ENCODE assay signal across 8 cellular contexts in the genomic region with DNA sequence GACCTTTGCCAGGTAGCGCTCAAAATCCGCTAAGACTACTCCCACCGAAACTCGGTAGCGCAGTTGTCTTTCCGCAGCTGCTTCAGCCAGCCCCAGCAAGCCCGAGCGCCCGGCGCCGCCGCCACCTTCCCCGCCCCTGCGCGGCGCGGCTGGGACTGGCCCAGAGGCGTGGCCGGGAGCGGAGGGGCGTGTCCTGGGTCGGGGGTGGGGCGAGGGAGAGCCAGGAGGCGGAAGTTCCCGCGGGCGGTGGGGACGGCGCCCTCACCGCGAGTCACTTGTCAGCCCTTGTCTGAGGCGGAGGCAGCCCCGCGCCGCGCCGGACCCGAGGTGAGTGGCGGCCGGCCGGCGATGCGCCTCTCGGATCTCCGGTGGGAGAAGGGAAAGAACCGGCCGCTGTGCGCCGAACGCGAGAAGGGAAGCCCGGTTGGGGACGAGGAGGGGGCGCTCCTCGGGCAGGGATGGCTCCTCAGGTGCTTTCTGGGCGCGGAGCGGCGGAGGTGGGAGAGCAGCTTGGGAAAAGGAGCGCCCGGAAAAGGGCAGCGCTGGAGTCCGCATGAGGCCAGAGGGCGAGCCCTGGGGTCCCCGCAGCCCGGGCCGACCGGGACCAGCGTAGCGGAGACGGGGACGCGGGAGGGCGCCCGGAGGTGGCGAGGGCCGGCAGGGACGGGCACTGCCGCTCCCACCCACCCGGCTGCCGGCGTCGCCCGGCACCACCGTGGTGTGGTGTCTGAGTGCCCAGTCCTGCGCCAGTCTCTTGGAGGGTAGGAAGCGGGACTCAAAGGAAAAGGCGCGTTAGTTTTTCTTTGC. TPM values are rescaled to one million over a fixed set of nuclear protein-coding genes. Genes with fewer than 3 reads are reported as not detected.
A peak's percentile ranks its signal among the peaks of the same experiment; 100 is the strongest.
DNase-seq lines count a peak whose midpoint lies in the region; ATAC-seq, FAIRE-seq and TF ChIP-seq lines count a peak whose summit lies in the region.

A gene with protein sequence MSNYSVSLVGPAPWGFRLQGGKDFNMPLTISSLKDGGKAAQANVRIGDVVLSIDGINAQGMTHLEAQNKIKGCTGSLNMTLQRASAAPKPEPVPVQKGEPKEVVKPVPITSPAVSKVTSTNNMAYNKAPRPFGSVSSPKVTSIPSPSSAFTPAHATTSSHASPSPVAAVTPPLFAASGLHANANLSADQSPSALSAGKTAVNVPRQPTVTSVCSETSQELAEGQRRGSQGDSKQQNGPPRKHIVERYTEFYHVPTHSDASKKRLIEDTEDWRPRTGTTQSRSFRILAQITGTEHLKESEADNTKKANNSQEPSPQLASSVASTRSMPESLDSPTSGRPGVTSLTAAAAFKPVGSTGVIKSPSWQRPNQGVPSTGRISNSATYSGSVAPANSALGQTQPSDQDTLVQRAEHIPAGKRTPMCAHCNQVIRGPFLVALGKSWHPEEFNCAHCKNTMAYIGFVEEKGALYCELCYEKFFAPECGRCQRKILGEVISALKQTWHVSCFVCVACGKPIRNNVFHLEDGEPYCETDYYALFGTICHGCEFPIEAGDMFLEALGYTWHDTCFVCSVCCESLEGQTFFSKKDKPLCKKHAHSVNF (plus strand): TSS at position 274 of the 807 bp plus-strand sequence. CDS start 3,347 bp downstream, outside the sequence.

- H3K4ac ChIP-seq in H1 (replicated peaks; ENCODE audit: insufficient read length, low read depth, low read length), result no peak within 1 kb of the TSS

- H3K4me2 ChIP-seq in H1 (ENCODE audit: insufficient read depth in 1 of 2, low read depth in 2 of 2, low read length in 2 of 2), result peak within 1 kb of the TSS; percentile 75 to 90

- 0 out of 2 replicates have a peak within 1 kb of the TSS, but pooled peaks have one; percentile 50 for H2BK5ac ChIP-seq in H1 (ENCODE audit: low read depth, low read length)

- peaks cover 0 to 36% of the 10 kb centered on the region in 2 experiments; a peak in 2 of 4 replicates for H3K79me2 ChIP-seq in H1 (ENCODE audit: control insufficient read depth in 1 of 2, insufficient read depth in 2 of 2, low read length in 2 of 2)

- H3K56ac ChIP-seq in H1 (replicated peaks; ENCODE audit: insufficient read length, low read depth, low read length), result no peak within 1 kb of the TSS

- POLR2A ChIA-PET in H1 (lab: Charles Lee; ENCODE audit: partially characterized antibody), result interaction anchor here (0.7 to 3.6 kb wide), 13 partner anchors 8 to 131 kb away, joined by 3 to 11 read pairs (median 4); no protein-coding TSS in a partner anchor

- peak within 1 kb of the TSS; percentile 85 for H2AFZ ChIP-seq in H1 (ENCODE audit: low read length)

- no peak within 1 kb of the TSS for H3K23ac ChIP-seq in H1 (ENCODE audit: insufficient read length)

- peak within 1 kb of the TSS; percentile 51 for H3K27ac ChIP-seq in H1 (ENCODE audit: low read depth, low read length)

- no peak within 1 kb of the TSS for H2AK5ac ChIP-seq in H1 (ENCODE audit: low read depth, low read length)

- H3K27me3 ChIP-seq in H1 (replicated peaks in 1 of 4; ENCODE audit: control insufficient read depth in 3 of 4, extremely low read depth in 1 of 4, insufficient read depth in 3 of 4, low read length in 3 of 4), result peaks cover 0 to 3% (median 0%) of the 10 kb centered on the region in 4 experiments; a peak in 1 of 7 replicates

- CTCF ChIA-PET in H1 (lab: Charles Lee; ENCODE audit: partially characterized antibody), result interaction anchor here (0.7 to 2.6 kb wide), 5 partner anchors 9 to 127 kb away, joined by 3 to 6 read pairs (median 3); no protein-coding TSS in a partner anchor

- H2BK15ac ChIP-seq in H1 (ENCODE audit: low read length), result no peak within 1 kb of the TSS

- H4K5ac ChIP-seq in H1 (ENCODE audit: insufficient read length, low read depth, low read length), result peak within 1 kb of the TSS; percentile 58

- ATAC-seq in GM19455 (IDR thresholded peaks at IDR 0.05; ENCODE audit: unreplicated experiment), result peak; percentile 92

- H3K23me2 ChIP-seq in H1 (ENCODE audit: low read depth, low read length), result peaks cover 8% of the 10 kb centered on the region

- H4K8ac ChIP-seq in H1 (ENCODE audit: extremely low read depth, insufficient read depth, low read length), result peak within 1 kb of the TSS; percentile 91

- H3K4me3 ChIP-seq in H1 (ENCODE audit: extremely low read depth in 1 of 4, insufficient read depth in 2 of 4, low read depth in 3 of 4, low read length in 4 of 4), result peak within 1 kb of the TSS; percentile 56 to 91 (median 77)

- TF ChIP-seq POLR2A in H1 (IDR thresholded peaks at IDR 0.05; ENCODE audit: control extremely low read depth in 1 of 2, low read depth in 2 of 2, low read length in 2 of 2), result peak; percentile 85; a peak in 2 of 3 replicates

- no peak within 1 kb of the TSS for H2BK120ac ChIP-seq in H1 (replicated peaks; ENCODE audit: low read depth, low read length)

- H3K36me3 ChIP-seq in H1 (ENCODE audit: control insufficient read depth in 2 of 4, insufficient read depth in 4 of 4, low read length in 3 of 4), result peaks cover 0 to 7% (median 0%) of the 10 kb centered on the region in 4 experiments; a peak in 2 of 8 replicates

- H2BK12ac ChIP-seq in H1 (ENCODE audit: low read depth, low read length), result no peak within 1 kb of the TSS; the same call in 1 of the 2 replicates

- no peak within 1 kb of the TSS for H3K14ac ChIP-seq in H1 (ENCODE audit: insufficient read length)

- TF ChIP-seq EP300 in H1 (IDR thresholded peaks at IDR 0.05; ENCODE audit: borderline replicate concordance in 1 of 2, low read depth in 2 of 2, low read length in 2 of 2), result peak in 1 of 2 experiments; percentile 83; a peak in 1 of 3 replicates

- peak; percentile 63 for DNase-seq in CMK (ENCODE audit: low read depth)
- DNase-seq in HK-2 (ENCODE audit: unreplicated experiment), result peak; percentile 96
- peak; percentile 10 for DNase-seq in NK-92 (lab: John Stamatoyannopoulos, UW; ENCODE audit: unreplicated experiment)
- DNase-seq in activated CD8-positive, alpha-beta memory T cell treated with anti-CD3 and anti-CD28 coated beads for 48 hours (ENCODE audit: low read depth in 2 of 3, low spot score in 2 of 3), result peak; percentile 74 to 86 (median 79)
- DNase-seq in H1 (ENCODE audit: low read depth in 1 of 2, low spot score in 2 of 2), result peak; percentile 75 to 91
- DNase-seq in mesenteric fat pad (ENCODE audit: low spot score), result peak; percentile 97
- peak; percentile 81 for DNase-seq in stimulated activated CD8-positive, alpha-beta memory T cell treated with anti-CD3 and anti-CD28 coated beads, Interleukin-15, amount 100 ng/mL, for 24 hours (ENCODE audit: low read depth)

- H3K18ac ChIP-seq in H1 (ENCODE audit: extremely low read depth, low read length), result peak within 1 kb of the TSS; percentile 28; the same call in 1 of the 2 replicates

- TF ChIP-seq RAD21 in H1 (IDR thresholded peaks at IDR 0.05 in 1 of 2, conservative IDR thresholded peaks at IDR 0.05 in 1 of 2; ENCODE audit: low read depth in 2 of 2, low read length in 2 of 2), result peak in 1 of 2 experiments; percentile 4; a peak in 1 of 4 replicates

- WGBS in H1 (ENCODE audit: extremely low coverage in 1 of 2, insufficient coverage in 1 of 2, insufficient read length in 1 of 2, insufficient replicate concordance in 2 of 2, low coverage in 1 of 2, low lambda C conversion rate in 2 of 2, missing lambda C conversion rate in 1 of 2), 2 experiments, result 2% methylated on average over 46 of the region's 89 CpGs; no CpG with 5 or more reads in 1 of the 2 experiments

- no peaks in the 10 kb centered on the region for H4K20me1 ChIP-seq in H1 (replicated peaks in 1 of 2; ENCODE audit: control insufficient read depth in 1 of 2, insufficient read depth in 2 of 2, low read length in 2 of 2)

- no peaks in the 10 kb centered on the region for H3K9me3 ChIP-seq in H1 (ENCODE audit: insufficient read depth in 2 of 2, low read depth in 1 of 2, low read length in 1 of 2)

- H3K9ac ChIP-seq in H1 (replicated peaks in 1 of 4; ENCODE audit: extremely low read depth in 1 of 4, low read depth in 3 of 4, low read length in 3 of 4), result peak within 1 kb of the TSS; percentile 42 to 72 (median 70)

- TF ChIP-seq CTCF in H1 (IDR thresholded peaks at IDR 0.05; ENCODE audit: control extremely low read depth in 1 of 3, insufficient read depth in 1 of 3, low read depth in 1 of 3, low read length in 3 of 3), result no peak

- no peak within 1 kb of the TSS for H4K91ac ChIP-seq in H1 (replicated peaks; ENCODE audit: insufficient read length, low read length)

- no peaks in the 10 kb centered on the region for H3K79me1 ChIP-seq in H1 (ENCODE audit: low read depth, low read length)

- FAIRE-seq in H1 (lab: Jason Lieb, UNC), result no peak

- H2BK20ac ChIP-seq in H1 (ENCODE audit: low read length), result no peak within 1 kb of the TSS

- peaks cover 0 to 8% (median 4%) of the 10 kb centered on the region in 4 experiments; a peak in 6 of 7 replicates for H3K4me1 ChIP-seq in H1 (replicated peaks in 1 of 4; ENCODE audit: control insufficient read depth in 3 of 4, insufficient read depth in 4 of 4, low read length in 3 of 4)

TF ChIP-seq in H1, 55 proteins besides CTCF, POLR2A, EP300 and RAD21 (continues in another document):
- peak; percentile 89 for TF ChIP-seq PHF8 (conservative IDR thresholded peaks at IDR 0.05; ENCODE audit: low read depth, low read length)
- peak; percentile 89 for TF ChIP-seq POLR2AphosphoS5 (IDR thresholded peaks at IDR 0.05; ENCODE audit: low read depth, low read length)
- TF ChIP-seq, protein P1, sequence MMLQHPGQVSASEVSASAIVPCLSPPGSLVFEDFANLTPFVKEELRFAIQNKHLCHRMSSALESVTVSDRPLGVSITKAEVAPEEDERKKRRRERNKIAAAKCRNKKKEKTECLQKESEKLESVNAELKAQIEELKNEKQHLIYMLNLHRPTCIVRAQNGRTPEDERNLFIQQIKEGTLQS (IDR thresholded peaks at IDR 0.05; ENCODE audit: insufficient read depth, low read depth, low read length), result no peak
- TF ChIP-seq TCF12 (IDR thresholded peaks at IDR 0.05; ENCODE audit: low read depth, low read length), result no peak
- peak; percentile 43; the same call in 1 of the 2 replicates for TF ChIP-seq SUZ12 (IDR thresholded peaks at IDR 0.05; ENCODE audit: low read length)
- peak; percentile 94 for TF ChIP-seq RBBP5 (IDR thresholded peaks at IDR 0.05; ENCODE audit: borderline replicate concordance, low read depth, low read length)
- 0 out of 2 replicates have a peak, but pooled peaks have one; percentile 14 for TF ChIP-seq CREB1 (IDR thresholded peaks at IDR 0.05)
- no peak for TF ChIP-seq CHD1 (IDR thresholded peaks at IDR 0.05; ENCODE audit: low read depth, low read length)
- peak; percentile 95 for TF ChIP-seq TAF1 (IDR thresholded peaks at IDR 0.05; ENCODE audit: low read depth, low read length)

RNA-seq across cellular contexts. Expression of the gene that starts here (rescaled TPM):
- 58.9 and 62.1 TPM in 2 replicates for total RNA-seq in H1 (2021; fragmentation: NEBNext Ultra II Directional; extraction: Animal tissue kit (Norgen Biotek cat#: 25700))
- polyA plus RNA-seq in H1 (2011; rRNA removed), result 28.6 and 37.3 TPM in 2 replicates
- 35.2 TPM for polyA plus RNA-seq in H1 (2011; cell fraction: cytosol; rRNA removed)
- polyA plus RNA-seq in H1 (2011; cell fraction: nucleus; rRNA removed), result 40.5 TPM
- 29.1 to 37.0 TPM (median 31.3 TPM) in 4 replicates for polyA plus RNA-seq in H1 (2012, experiment 1 of 2)
- 6.7 TPM for polyA plus RNA-seq in H1 (2012, experiment 2 of 2)
- 27.9 TPM for polyA plus RNA-seq in H1 (2013, experiment 1 of 2)
- 27.3 TPM for polyA plus RNA-seq in H1 (2013, experiment 2 of 2)
- 178 and 216 TPM in 2 replicates for polyA minus RNA-seq in H1 (2011; rRNA and poly(A)+ RNA removed)
- polyA minus RNA-seq in H1 (2011; cell fraction: cytosol; rRNA and poly(A)+ RNA removed), result 35.4 TPM
- polyA minus RNA-seq in H1 (2011; cell fraction: nucleus; rRNA and poly(A)+ RNA removed), result 155 TPM
- 125 TPM for total RNA-seq in mesenteric fat pad

Comparison
In these comparisons a context has a peak if more than half of its experiments do, and no peak if none do; other contexts are left out.
1. Peak in every context shown above with its lines: DNase-seq, ATAC-seq, H3K4me3 ChIP-seq and H3K27ac ChIP-seq.
2. DNase-seq: peak in every context shown above with its lines; median percentile 97 in mesenteric fat pad; 96 in HK-2; 83 in H1; 81 in stimulated activated CD8-positive, alpha-beta memory T cell treated with anti-CD3 and anti-CD28 coated beads, Interleukin-15, amount 100 ng/mL, for 24 hours; 79 in activated CD8-positive, alpha-beta memory T cell treated with anti-CD3 and anti-CD28 coated beads for 48 hours; 63 in CMK; 10 in NK-92.